ENCODE assay signal across 19 cellular contexts in the genomic region with DNA sequence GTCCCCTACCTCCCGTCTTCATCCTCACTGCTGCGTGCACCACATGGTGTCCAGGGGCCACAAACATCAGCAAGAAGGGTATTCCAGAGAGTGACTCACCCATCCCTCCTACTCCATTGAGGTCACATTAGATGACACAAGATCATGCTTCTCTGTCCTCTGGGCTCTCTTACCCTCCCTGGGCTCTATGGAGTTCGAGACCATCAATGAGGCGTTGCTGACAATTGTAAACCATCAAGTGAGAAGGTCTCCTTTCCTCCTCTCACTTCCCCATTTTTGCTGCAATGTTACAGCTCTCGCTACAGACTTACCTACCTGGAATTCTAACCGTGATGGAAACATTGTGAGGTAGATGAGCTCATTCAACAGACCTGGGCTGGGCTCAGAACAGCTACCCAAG.
"Had no signal": no experiment of that assay in that cellular context is flagged by ENCODE, and none has a peak within 500 bp of the region (broad histone marks: within the 10 kb centered on the region; RNA-seq: fewer than 3 reads in every experiment).

No MANE protein-coding gene starts in this region.

- H3K9me3 Mint-ChIP-seq: activated naive CD4-positive, alpha-beta T cell treated with anti-CD3 and anti-CD28 coated beads, Interleukin-2, amount 50 U/mL, for 72 hours; activated T-cell treated with anti-CD3 and anti-CD28 coated beads, Interleukin-2, amount 50 U/mL, for 24 hours; brain; effector memory CD8-positive, alpha-beta T cell; natural killer cell treated with Interleukin-12 subunit alpha and Interleukin-12 subunit beta and Interleukin-15 and Interleukin-18, amount 100 ng/mL, for 72 hours; stimulated activated effector memory CD8-positive, alpha-beta T cell treated with anti-CD3 and anti-CD28 coated beads, Interleukin-12 subunit alpha, Interleukin-12 subunit beta, amount 100 ng/mL, for 72 hours had no signal

- H3K4me1 Mint-ChIP-seq: brain; stimulated activated effector memory CD8-positive, alpha-beta T cell treated with anti-CD3 and anti-CD28 coated beads, Interleukin-12 subunit alpha, Interleukin-12 subunit beta, amount 100 ng/mL, for 72 hours had no signal

- H3K4me3 ChIP-seq: thyroid gland, uterus had no signal

- H3K27me3 Mint-ChIP-seq: activated T-cell treated with anti-CD3 and anti-CD28 coated beads, Interleukin-2, amount 50 U/mL, for 24 hours; brain; natural killer cell treated with Interleukin-12 subunit alpha and Interleukin-12 subunit beta and Interleukin-15 and Interleukin-18, amount 100 ng/mL, for 72 hours had no signal

- H3K36me3 Mint-ChIP-seq: activated naive CD4-positive, alpha-beta T cell treated with anti-CD3 and anti-CD28 coated beads, Interleukin-2, amount 50 U/mL, for 72 hours; brain; natural killer cell treated with Interleukin-12 subunit alpha and Interleukin-12 subunit beta and Interleukin-15 and Interleukin-18, amount 100 ng/mL, for 72 hours; stimulated activated effector memory CD8-positive, alpha-beta T cell treated with anti-CD3 and anti-CD28 coated beads, Interleukin-12 subunit alpha, Interleukin-12 subunit beta, amount 100 ng/mL, for 72 hours had no signal

- ATAC-seq: activated naive CD4-positive, alpha-beta T cell treated with anti-CD3 and anti-CD28 coated beads, Interleukin-2, amount 50 U/mL, for 72 hours; effector memory CD8-positive, alpha-beta T cell; foreskin keratinocyte; left ventricle myocardium superior; stimulated activated effector memory CD8-positive, alpha-beta T cell treated with anti-CD3 and anti-CD28 coated beads, Interleukin-12 subunit alpha, Interleukin-12 subunit beta, amount 100 ng/mL, for 72 hours had no signal

- DNase-seq: activated CD4-positive, alpha-beta T cell treated with anti-CD3 and anti-CD28 coated beads, Interleukin-2, amount 50 U/mL, for 4 hours; activated CD4-positive, CD25-positive, alpha-beta regulatory T cell treated with anti-CD3 and anti-CD28 coated beads, Interleukin-2, amount 50 U/mL, for 72 hours; activated gamma-delta T cell; activated T-cell treated with anti-CD3 and anti-CD28 coated beads, Interleukin-2, amount 50 U/mL, for 24 hours; cerebellar nuclear complex; dermis blood vessel endothelial cell; effector memory CD8-positive, alpha-beta T cell; foreskin keratinocyte; head of caudate nucleus; kidney glomerular epithelial cell; left ventricle myocardium superior; mesenchymal stem cell; retina; thyroid gland; uterus had no signal

- H3K36me3 ChIP-seq: thyroid gland, uterus had no signal

- H3K27me3 ChIP-seq: foreskin keratinocyte, thyroid gland, uterus had no signal

- H3K4me3 Mint-ChIP-seq: activated T-cell treated with anti-CD3 and anti-CD28 coated beads, Interleukin-2, amount 50 U/mL, for 24 hours; brain; effector memory CD8-positive, alpha-beta T cell; natural killer cell treated with Interleukin-12 subunit alpha and Interleukin-12 subunit beta and Interleukin-15 and Interleukin-18, amount 100 ng/mL, for 72 hours; stimulated activated effector memory CD8-positive, alpha-beta T cell treated with anti-CD3 and anti-CD28 coated beads, Interleukin-12 subunit alpha, Interleukin-12 subunit beta, amount 100 ng/mL, for 72 hours had no signal

- H3K27ac Mint-ChIP-seq: activated T-cell treated with anti-CD3 and anti-CD28 coated beads, Interleukin-2, amount 50 U/mL, for 24 hours; brain; effector memory CD8-positive, alpha-beta T cell; natural killer cell treated with Interleukin-12 subunit alpha and Interleukin-12 subunit beta and Interleukin-15 and Interleukin-18, amount 100 ng/mL, for 72 hours; stimulated activated effector memory CD8-positive, alpha-beta T cell treated with anti-CD3 and anti-CD28 coated beads, Interleukin-12 subunit alpha, Interleukin-12 subunit beta, amount 100 ng/mL, for 72 hours had no signal
